In the genomic region with DNA sequence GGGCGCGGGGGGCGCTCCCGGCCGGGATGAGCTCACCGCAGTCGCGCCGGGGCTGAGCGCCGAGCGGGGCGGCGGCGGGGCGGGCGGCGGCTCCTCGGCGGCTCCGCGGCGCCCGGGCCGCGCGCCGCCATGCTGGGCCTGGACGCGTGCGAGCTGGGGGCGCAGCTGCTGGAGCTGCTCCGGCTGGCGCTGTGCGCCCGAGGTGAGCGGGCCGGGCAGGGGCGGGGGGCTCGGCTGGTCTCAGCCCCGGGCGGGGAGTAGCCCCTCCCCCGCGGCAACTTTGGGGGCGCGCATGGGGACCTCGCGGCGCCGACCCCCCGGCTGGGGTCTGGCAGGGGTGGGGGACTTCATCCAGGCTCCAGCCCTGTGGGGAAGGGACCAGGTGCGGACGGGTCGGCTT, we compare ENCODE assay signal across 1 cellular context.
TF ChIP-seq lines count a peak whose summit lies in the region.

Gene ARHGDIG, plus strand, starts transcription at position 40 of the 400 bp plus-strand sequence. Its CDS starts 90 bp downstream, at position 130.

TF ChIP-seq in SK-N-SH treated with all-trans-retinoic acid at 6 μM for 48 hours, 23 proteins besides CTCF, POLR2A, EP300 and RAD21 (continued from another document):
- TF ChIP-seq POU6F1 (CRISPR knock-in tag; IDR thresholded peaks at IDR 0.05; ENCODE audit: borderline replicate concordance, low read depth): no peak
- no peak for TF ChIP-seq BACH2 (CRISPR knock-in tag; IDR thresholded peaks at IDR 0.05; ENCODE audit: borderline replicate concordance)
- no peak for TF ChIP-seq ZNF565 (CRISPR knock-in tag; conservative IDR thresholded peaks at IDR 0.05; ENCODE audit: low read depth)
- TF ChIP-seq TOX (CRISPR knock-in tag; IDR thresholded peaks at IDR 0.05; ENCODE audit: borderline replicate concordance): no peak
